Comparison of ENCODE assay signal across 10 cellular contexts in genomic region chr15:35697549-35698299, GRCh38.
DNase-seq lines count a peak whose midpoint lies in the region; ATAC-seq and TF ChIP-seq lines count a peak whose summit lies in the region.
"Had no signal": no experiment of that assay in that cellular context is flagged by ENCODE, and none has a peak within 500 bp of the region (broad histone marks: within the 10 kb centered on the region; RNA-seq: fewer than 3 reads in every experiment).

No MANE protein-coding gene starts in this region.

- peak overlapping the region; percentile 81 for H2AFZ ChIP-seq in ACC112 (ENCODE audit: low read length, unreplicated experiment)

- H3K36me3 ChIP-seq in ACC112 (ENCODE audit: insufficient read depth, low read length) (no peaks in the 10 kb centered on the region), HUES6 (ENCODE audit: control insufficient read depth, insufficient read depth, low read length) (no peaks in the 10 kb centered on the region), right lobe of liver (no peaks in the 10 kb centered on the region)

- intact Hi-C loops in right lobe of liver (cut with DNase I), result no loop called here

- H3K9me3 ChIP-seq in HUES6 (ENCODE audit: control insufficient read depth, insufficient read depth, low read depth, low read length) (no peaks in the 10 kb centered on the region), right lobe of liver (no peaks in the 10 kb centered on the region)

- DNase-seq in choroid plexus epithelial cell (ENCODE audit: low read depth), result peak; percentile 87
- peak; percentile 28 to 76 (median 58) for DNase-seq in right lobe of liver
- DNase-seq in substantia nigra (lab: John Stamatoyannopoulos, UW), result no peak
- no peak for DNase-seq in stimulated activated CD4-positive, alpha-beta T cell treated with anti-CD3 and anti-CD28 coated beads, Interleukin-4, amount 100 ng/mL, for 1 hour
- DNase-seq: NCI-H187 treated with DMSO at 0.1 percent for 48 hours, posterior cingulate gyrus had no signal

- H3K4me3 ChIP-seq in ACC112 (ENCODE audit: low read depth, low read length) (no peak overlapping the region), HUES6 (ENCODE audit: low read depth, low read length) (no peak overlapping the region), choroid plexus epithelial cell (ENCODE audit: low read depth, low read length) (no peak overlapping the region), right lobe of liver (no peak overlapping the region)

- TF ChIP-seq CTCF in choroid plexus epithelial cell (conservative IDR thresholded peaks at IDR 0.05; ENCODE audit: low read depth, low read length) (peak; percentile 14), right lobe of liver (IDR thresholded peaks at IDR 0.05) (peak in 2 of 4 donors; percentile 8 to 11)

- TF ChIP-seq POLR2A in right lobe of liver (IDR thresholded peaks at IDR 0.05), result no peak

- no peaks in the 10 kb centered on the region for H3K27me3 ChIP-seq in ACC112 (ENCODE audit: insufficient read depth, low read length)
- H3K27me3 ChIP-seq in HUES6 (ENCODE audit: control insufficient read depth, insufficient read depth, low read length), result no peaks in the 10 kb centered on the region
- H3K27me3 ChIP-seq in right lobe of liver, result no peaks in the 10 kb centered on the region

- no peaks in the 10 kb centered on the region for H3K79me2 ChIP-seq in ACC112 (ENCODE audit: control insufficient read depth, insufficient read depth, low read length, unreplicated experiment)

- H3K27ac ChIP-seq in ACC112 (ENCODE audit: low read depth, low read length) (peak overlapping the region; percentile 50), HUES6 (ENCODE audit: low read depth, low read length) (peak overlapping the region; percentile 57; the same call in 1 of the 2 replicates), right lobe of liver (no peak overlapping the region), substantia nigra (ENCODE audit: low read depth, low read length, poor library complexity, severe bottlenecking) (no peak overlapping the region)

- 17% methylated on average over 8 of the region's 8 CpGs for WGBS in right lobe of liver (ENCODE audit: insufficient coverage, low coverage, low lambda C conversion rate, missing lambda C conversion rate)

- H3K9ac ChIP-seq in HUES6 (ENCODE audit: low read length), result no peak overlapping the region

- H3K4me1 ChIP-seq in ACC112 (ENCODE audit: control insufficient read depth, insufficient read depth, low read length, unreplicated experiment) (peaks cover 32% of the 10 kb centered on the region), HUES6 (ENCODE audit: control insufficient read depth, insufficient read depth, low read length) (peaks cover 27% of the 10 kb centered on the region), right lobe of liver (peaks cover 0 to 22% (median 0%) of the 10 kb centered on the region in 4 donors)

- ATAC-seq in right lobe of liver (peak; percentile 81 to 90 (median 85)), HG03521 (IDR thresholded peaks at IDR 0.05; ENCODE audit: unreplicated experiment) (no peak), HG03025 (IDR thresholded peaks at IDR 0.05; ENCODE audit: low FRiP score, unreplicated experiment) (no peak)

Comparison
In these comparisons a context has a peak if more than half of its experiments do, and no peak if none do; other contexts are left out.
1. H3K27ac ChIP-seq: peak in ACC112 (single experiment) and HUES6 (single experiment); none in right lobe of liver (0 of 3) and substantia nigra (single experiment).
2. DNase-seq: peak in choroid plexus epithelial cell (single experiment) and right lobe of liver (3 of 3); none in substantia nigra (0 of 49) and stimulated activated CD4-positive, alpha-beta T cell treated with anti-CD3 and anti-CD28 coated beads, Interleukin-4, amount 100 ng/mL, for 1 hour (single experiment).
3. ATAC-seq: peak in right lobe of liver (4 of 4); none in HG03521 (single experiment) and HG03025 (single experiment).